In genomic region chr20:53917145-53918009, GRCh38 we compare ENCODE assay signal across 8 cellular contexts.
DNase-seq lines count a peak whose midpoint lies in the region; FAIRE-seq and TF ChIP-seq lines count a peak whose summit lies in the region.

No MANE protein-coding gene starts in this region.

- peaks cover 70% of the 10 kb centered on the region for H3K4me1 Mint-ChIP-seq in dendritic cell treated with granulocyte-macrophage colony-stimulating factor and Interleukin-4, amounts not matched to agents 40 ng/mL and 50 ng/mL, for 4 days (ENCODE audit: low read depth)

- peak; percentile 55 for DNase-seq in GM10266 (ENCODE audit: extremely low spot score)
- DNase-seq in GM23248, result peak; percentile 90
- peak; percentile 58 for DNase-seq in NCI-H460 (ENCODE audit: extremely low read depth, low read depth)
- no peak for DNase-seq in SIG-M5 (lab: John Stamatoyannopoulos, UW)
- DNase-seq in urothelium cell line (ENCODE audit: low spot score), result no peak
- DNase-seq in activated effector memory CD4-positive, alpha-beta T cell treated with Interleukin-2 at 50 U/mL for 16 hours, result no peak

- H3K9me3 ChIP-seq in GM23248 (ENCODE audit: low read depth), result no peaks in the 10 kb centered on the region
- no peaks in the 10 kb centered on the region for H3K9me3 ChIP-seq in mucosa of stomach (ENCODE audit: control insufficient read depth, low read length)

- H3K4me3 ChIP-seq in GM23248 (peak overlapping the region; percentile 17), mucosa of stomach (ENCODE audit: low read length) (no peak overlapping the region)

- intact Hi-C loops in dendritic cell treated with granulocyte-macrophage colony-stimulating factor and Interleukin-4, amounts not matched to agents 40 ng/mL and 50 ng/mL, for 4 days (cut with micrococcal nuclease), result loop anchor here (2.0 to 10.0 kb wide), 4 partner anchors 17 to 260 kb away; no protein-coding TSS in a partner anchor

- no peaks in the 10 kb centered on the region for H4K20me1 ChIP-seq in GM23248 (ENCODE audit: insufficient read depth)

- H3K27me3 ChIP-seq in GM23248 (replicated peaks; ENCODE audit: insufficient read depth), result no peaks in the 10 kb centered on the region
- no peaks in the 10 kb centered on the region for H3K27me3 ChIP-seq in mucosa of stomach (ENCODE audit: control insufficient read depth, insufficient read depth, low read length)

- H3K9ac ChIP-seq in GM23248, result peak overlapping the region; percentile 83
- H3K9ac ChIP-seq in mucosa of stomach (ENCODE audit: low read length), result peak overlapping the region; percentile 42

- peak overlapping the region; percentile 95 for H3K27ac Mint-ChIP-seq in dendritic cell treated with granulocyte-macrophage colony-stimulating factor and Interleukin-4, amounts not matched to agents 40 ng/mL and 50 ng/mL, for 4 days

- H3K4me2 ChIP-seq in GM23248 (ENCODE audit: unreplicated experiment), result peak overlapping the region; percentile 87

- H3K27ac ChIP-seq in GM23248, result peak overlapping the region; percentile 98

- no peak for FAIRE-seq in urothelium cell line (lab: Jason Lieb, UNC)

- H3K36me3 Mint-ChIP-seq in dendritic cell treated with granulocyte-macrophage colony-stimulating factor and Interleukin-4, amounts not matched to agents 40 ng/mL and 50 ng/mL, for 4 days (ENCODE audit: low read depth), result no peaks in the 10 kb centered on the region

- no peaks in the 10 kb centered on the region for H3K36me3 ChIP-seq in GM23248 (ENCODE audit: low read depth)
- no peaks in the 10 kb centered on the region for H3K36me3 ChIP-seq in mucosa of stomach (ENCODE audit: control insufficient read depth, insufficient read depth, low read length)

- TF ChIP-seq CTCF in GM10266 (IDR thresholded peaks at IDR 0.05; ENCODE audit: control insufficient read depth, insufficient read depth, low read depth, missing control alignments), result no peak

- WGBS in GM23248 (ENCODE audit: low coverage in 1 of 2, low lambda C conversion rate in 2 of 2, missing lambda C conversion rate in 2 of 2), 2 experiments, result 1% methylated on average over 10 of the region's 10 CpGs

- H3K9me3 Mint-ChIP-seq in dendritic cell treated with granulocyte-macrophage colony-stimulating factor and Interleukin-4, amounts not matched to agents 40 ng/mL and 50 ng/mL, for 4 days, result no peaks in the 10 kb centered on the region

- peaks cover 49% of the 10 kb centered on the region for H3K4me1 ChIP-seq in GM23248 (ENCODE audit: insufficient read depth)
- H3K4me1 ChIP-seq in mucosa of stomach (ENCODE audit: control insufficient read depth, insufficient read depth, low read length), result peaks cover 32% of the 10 kb centered on the region

- H3K79me2 ChIP-seq in GM23248 (ENCODE audit: insufficient read depth), result no peaks in the 10 kb centered on the region

- in situ Hi-C loops in GM23248 (cut with MboI), result loop anchor here (10.0 to 25.0 kb wide), 2 partner anchors 155 to 343 kb away; no protein-coding TSS in a partner anchor

- no peaks in the 10 kb centered on the region for H3K9me2 ChIP-seq in GM23248 (ENCODE audit: insufficient read depth)

- no peak overlapping the region for H3K4me3 Mint-ChIP-seq in dendritic cell treated with granulocyte-macrophage colony-stimulating factor and Interleukin-4, amounts not matched to agents 40 ng/mL and 50 ng/mL, for 4 days

- H3K27me3 Mint-ChIP-seq in dendritic cell treated with granulocyte-macrophage colony-stimulating factor and Interleukin-4, amounts not matched to agents 40 ng/mL and 50 ng/mL, for 4 days, result no peaks in the 10 kb centered on the region

- H3F3A ChIP-seq in GM23248 (ENCODE audit: insufficient read depth), result peaks cover 40% of the 10 kb centered on the region

- peak overlapping the region; percentile 39 for H2AFZ ChIP-seq in GM23248

Comparison
In these comparisons a context has a peak if more than half of its experiments do, and no peak if none do; other contexts are left out.
1. DNase-seq: peak in GM10266 (single experiment), GM23248 (single experiment) and NCI-H460 (single experiment); none in SIG-M5 (single experiment), urothelium cell line (single experiment) and activated effector memory CD4-positive, alpha-beta T cell treated with Interleukin-2 at 50 U/mL for 16 hours (single experiment).